ENCODE assay signal across 22 cellular contexts in genomic region chr22:27273386-27273785, GRCh38.
DNase-seq lines count a peak whose midpoint lies in the region; ATAC-seq and TF ChIP-seq lines count a peak whose summit lies in the region.
"Had no signal": no experiment of that assay in that cellular context is flagged by ENCODE, and none has a peak within 500 bp of the region (broad histone marks: within the 10 kb centered on the region; RNA-seq: fewer than 3 reads in every experiment).

No MANE protein-coding gene starts in this region.

- no peak for TF ChIP-seq POLR2A in breast epithelium (IDR thresholded peaks at IDR 0.05)

- no peak overlapping the region for H2AFZ ChIP-seq in neuron (ENCODE audit: low read depth, low read length)

- H2BK120ac ChIP-seq in mesendoderm (ENCODE audit: low read depth, low read length), result no peak overlapping the region

- peak overlapping the region; percentile 82 to 98 (median 97) for H3K27ac Mint-ChIP-seq in brain

- H3K79me1 ChIP-seq in mesendoderm (ENCODE audit: low read length), result no peaks in the 10 kb centered on the region

- no peak for ATAC-seq in GM19351 (IDR thresholded peaks at IDR 0.05; ENCODE audit: unreplicated experiment)
- ATAC-seq: K562, Panc1, SK-N-SH treated with all-trans-retinoic acid at 6 μM for 48 hours had no signal

- H2BK15ac ChIP-seq in mesendoderm (replicated peaks; ENCODE audit: low read depth), result no peak overlapping the region

- H3K23ac ChIP-seq in mesendoderm (ENCODE audit: low read length), result no peak overlapping the region

- peaks cover 47% of the 10 kb centered on the region for H3K4me1 Mint-ChIP-seq in brain

- H3K4me3 ChIP-seq in mesendoderm (ENCODE audit: low read length) (no peak overlapping the region), neuron (ENCODE audit: low read length) (peak overlapping the region; percentile 14), breast epithelium (no peak overlapping the region)
- H3K4me3 ChIP-seq: K562, MG63 had no signal

- no peak overlapping the region for H2AK5ac ChIP-seq in mesendoderm (ENCODE audit: low read length)

- intact Hi-C loops in breast epithelium (cut with DNase I; ENCODE audit: low total_unique reads), result no loop called here

- H3K79me2 ChIP-seq in mesendoderm (ENCODE audit: control insufficient read depth, insufficient read depth, low read length), result no peaks in the 10 kb centered on the region

- H4K5ac ChIP-seq in mesendoderm (ENCODE audit: low read length), result no peak overlapping the region

- H2BK5ac ChIP-seq in mesendoderm (ENCODE audit: low read length), result no peak overlapping the region

- H3K4ac ChIP-seq in mesendoderm (ENCODE audit: low read depth, low read length), result no peak overlapping the region

- H3K36me3 Mint-ChIP-seq in brain, result no peaks in the 10 kb centered on the region

- no peak overlapping the region for H3K9ac ChIP-seq in mesendoderm (ENCODE audit: low read length)

- peaks cover 2% of the 10 kb centered on the region for H3K4me1 ChIP-seq in mesendoderm (ENCODE audit: control insufficient read depth, low read depth, low read length)
- peaks cover 21% of the 10 kb centered on the region for H3K4me1 ChIP-seq in neuron (ENCODE audit: insufficient read depth, low read length)
- no peaks in the 10 kb centered on the region for H3K4me1 ChIP-seq in breast epithelium

- H3K27me3 Mint-ChIP-seq in brain, result peaks cover 7% of the 10 kb centered on the region

- H3K27me3 ChIP-seq in mesendoderm (ENCODE audit: insufficient read depth, low read length, poor library complexity) (no peaks in the 10 kb centered on the region), neuron (ENCODE audit: insufficient read depth, low read length) (no peaks in the 10 kb centered on the region), breast epithelium (peaks cover 0 to 16% of the 10 kb centered on the region in 2 donors)
- H3K27me3 ChIP-seq: MG63 had no signal

- no peak overlapping the region for H3K56ac ChIP-seq in mesendoderm (ENCODE audit: low read length)

- peaks cover 5% of the 10 kb centered on the region for H3K9me3 ChIP-seq in neuron (ENCODE audit: low read length)
- H3K9me3 ChIP-seq in breast epithelium, result peaks cover 0 to 7% of the 10 kb centered on the region in 2 donors

- peaks cover 13 to 48% (median 22%) of the 10 kb centered on the region in 5 experiments for H3K9me3 Mint-ChIP-seq in brain

- DNase-seq in mesendoderm (peak; percentile 70), SKM-1 (lab: John Stamatoyannopoulos, UW; ENCODE audit: unreplicated experiment) (no peak), breast epithelium (ENCODE audit: low spot score in 2 of 2) (no peak)
- DNase-seq in stimulated activated naive CD4-positive, alpha-beta T cell (lab: John Stamatoyannopoulos, UW), result no peak
- DNase-seq: ACHN, C1 segment of cervical spinal cord, DMS53, GDM1, H7, MG63, NCI-H1417, NCI-H1694 treated with DMSO at 0.1 percent for 48 hours, NCI-H2081 treated with DMSO at 0.1 percent for 48 hours, NCI-H2227 treated with DMSO at 0.1 percent for 48 hours, NCI-H524, NCI-H774 had no signal

- no peak overlapping the region for H3K18ac ChIP-seq in mesendoderm (ENCODE audit: low read length)

- H4K8ac ChIP-seq in mesendoderm (ENCODE audit: low read depth, low read length), result no peak overlapping the region

- TF ChIP-seq CTCF in brain (conservative IDR thresholded peaks at IDR 0.05), result no peak
- TF ChIP-seq CTCF in breast epithelium (IDR thresholded peaks at IDR 0.05), result no peak

- H3K4me3 Mint-ChIP-seq in brain, result peak overlapping the region; percentile 0 to 75 (median 55)

- no CpG with 5 or more reads among the region's 8 CpGs for WGBS in mesendoderm (ENCODE audit: extremely low coverage, insufficient coverage, low lambda C conversion rate)

- H3K4me2 ChIP-seq in mesendoderm (ENCODE audit: low read length), result no peak overlapping the region

- H3K36me3 ChIP-seq in mesendoderm (ENCODE audit: control insufficient read depth, insufficient read depth, low read length) (no peaks in the 10 kb centered on the region), neuron (ENCODE audit: insufficient read depth, low read length) (no peaks in the 10 kb centered on the region), breast epithelium (no peaks in the 10 kb centered on the region)
- H3K36me3 ChIP-seq: MG63 had no signal

- H3K27ac ChIP-seq in mesendoderm (ENCODE audit: low read depth, low read length) (no peak overlapping the region), breast epithelium (no peak overlapping the region)
